16 cellular contexts compared by ENCODE assay signal in genomic region chr17:64245218-64246145, GRCh38. TPM values are rescaled to one million over a fixed set of nuclear protein-coding genes. Genes with fewer than 3 reads are reported as not detected.
A peak's percentile ranks its signal among the peaks of the same experiment; 100 is the strongest.
DNase-seq lines count a peak whose midpoint lies in the region; ATAC-seq, FAIRE-seq and TF ChIP-seq lines count a peak whose summit lies in the region.
"Had no signal": no experiment of that assay in that cellular context is flagged by ENCODE, and none has a peak within 500 bp of the region (broad histone marks: within the 10 kb centered on the region; RNA-seq: fewer than 3 reads in every experiment).

No MANE protein-coding gene starts in this region.

- TF ChIP-seq POLR2A in HepG2 (IDR thresholded peaks at IDR 0.05; ENCODE audit: insufficient read depth in 1 of 2, low read depth in 2 of 2, low read length in 2 of 2) (no peak), right lobe of liver (IDR thresholded peaks at IDR 0.05) (no peak)

- TF ChIP-seq CTCF in HepG2 (CRISPR knock-in tag; IDR thresholded peaks at IDR 0.05): no peak
- TF ChIP-seq CTCF in right lobe of liver (IDR thresholded peaks at IDR 0.05): no peak

- POLR2A ChIA-PET in HepG2 (lab: Yijun Ruan, JAX): no interaction called here

- no peaks in the 10 kb centered on the region; a peak in 1 of 5 replicates for H3K36me3 ChIP-seq in HepG2 (replicated peaks in 1 of 2; ENCODE audit: control insufficient read depth in 1 of 2, insufficient read depth in 2 of 2, low read length in 2 of 2)
- no peaks in the 10 kb centered on the region for H3K36me3 ChIP-seq in right lobe of liver
- H3K36me3 ChIP-seq: SJSA1, transverse colon had no signal

- no peak overlapping the region for H2AFZ ChIP-seq in HepG2 (ENCODE audit: low read length)

- no peaks in the 10 kb centered on the region for H3K9me3 ChIP-seq in HepG2 (ENCODE audit: low read length)
- H3K9me3 ChIP-seq in right lobe of liver: no peaks in the 10 kb centered on the region
- H3K9me3 ChIP-seq: SJSA1, transverse colon had no signal

- WGBS in HepG2 (ENCODE audit: low lambda C conversion rate): 95% methylated on average over 11 of the region's 11 CpGs
- 91% methylated on average over 11 of the region's 11 CpGs for WGBS in right lobe of liver (ENCODE audit: insufficient coverage, low coverage, low lambda C conversion rate, missing lambda C conversion rate)

- H3K4me3 ChIP-seq in HepG2 (replicated peaks in 1 of 3; ENCODE audit: insufficient read depth in 1 of 3, low read depth in 2 of 3, low read length in 3 of 3): no peak overlapping the region
- H3K4me3 ChIP-seq in right lobe of liver: no peak overlapping the region
- H3K4me3 ChIP-seq: SJSA1, transverse colon had no signal

- BruUV-seq in HepG2 (replicated peaks; lab: Mats Ljungman, UMichigan): no TSS peak

- intact Hi-C loops in HepG2 (cut with micrococcal nuclease; ENCODE audit: unreplicated experiment): no loop called here
- intact Hi-C loops in right lobe of liver (cut with DNase I): no loop called here

- H3K27me3 ChIP-seq in HepG2 (ENCODE audit: control insufficient read depth in 1 of 2, insufficient read depth in 2 of 2, low read length in 2 of 2): no peaks in the 10 kb centered on the region
- no peaks in the 10 kb centered on the region for H3K27me3 ChIP-seq in right lobe of liver
- H3K27me3 ChIP-seq: SJSA1, transverse colon had no signal

- no peak for TF ChIP-seq RAD21 in HepG2 (CRISPR knock-in tag; IDR thresholded peaks at IDR 0.05)

- no peak overlapping the region for H3K9ac ChIP-seq in HepG2 (ENCODE audit: insufficient read depth, low read depth, low read length)

- DNase-seq in HepG2 (ENCODE audit: low spot score): no peak
- DNase-seq in right lobe of liver: no peak
- DNase-seq in iris pigment epithelial cell (ENCODE audit: low read depth): peak; percentile 33
- DNase-seq in NK-92 (lab: John Stamatoyannopoulos, UW; ENCODE audit: unreplicated experiment): no peak
- no peak for DNase-seq in SKM-1 (lab: John Stamatoyannopoulos, UW; ENCODE audit: unreplicated experiment)
- DNase-seq in RPMI8226: no peak
- DNase-seq in MV-4-11 (lab: John Stamatoyannopoulos, UW): no peak
- DNase-seq: activated CD4-positive, alpha-beta T cell treated with anti-CD3 and anti-CD28 coated beads, Interleukin-2, amount 10 ng/mL, durations not matched to agents 7 days and 5 days; NCI-H187 treated with DMSO at 0.1 percent for 48 hours; occipital lobe; T-helper 2 cell; transverse colon had no signal

- no peak for ATAC-seq in HepG2
- no peak for ATAC-seq in right lobe of liver
- ATAC-seq in SK-N-SH treated with all-trans-retinoic acid at 6 μM for 48 hours: peak; percentile 31

- H4K20me1 ChIP-seq in HepG2 (ENCODE audit: insufficient read depth, low read length): no peaks in the 10 kb centered on the region

- TF ChIP-seq EP300 in HepG2 (IDR thresholded peaks at IDR 0.05; ENCODE audit: low read depth in 2 of 2, low read length in 2 of 2): no peak
- no peak for TF ChIP-seq EP300 in HepG2 (CRISPR knock-in tag; IDR thresholded peaks at IDR 0.05; ENCODE audit: borderline replicate concordance)

- CTCF ChIA-PET in HepG2 (lab: Yijun Ruan, JAX; ENCODE audit: low intra/inter-chr PET ratio, low total read pairs): no interaction called here

- FAIRE-seq in HepG2 (lab: Jason Lieb, UNC): no peak
- FAIRE-seq: A204.1 had no signal

- in situ Hi-C loops in HepG2 (cut with HindIII; ENCODE audit: extremely low pct_ligation_motif_present, low pct_unique_long_range_greater_than_20kb): no loop called here

- H3K27ac ChIP-seq in HepG2 (ENCODE audit: extremely low read length, insufficient read depth, low read length): no peak overlapping the region
- H3K27ac ChIP-seq in right lobe of liver: no peak overlapping the region
- H3K27ac ChIP-seq: SJSA1, transverse colon, VCaP had no signal

- peaks cover 79% of the 10 kb centered on the region for H3K79me2 ChIP-seq in HepG2 (ENCODE audit: insufficient read depth, low read length)

- no peak overlapping the region for H3K4me2 ChIP-seq in HepG2 (ENCODE audit: low read depth, low read length)

- peaks cover 20% of the 10 kb centered on the region for H3K4me1 ChIP-seq in HepG2 (ENCODE audit: insufficient read depth, low read length)
- H3K4me1 ChIP-seq in right lobe of liver: peaks cover 0 to 11% (median 0%) of the 10 kb centered on the region in 4 donors

TF ChIP-seq in HepG2, 621 proteins besides CTCF, POLR2A, EP300 and RAD21:
- TF ChIP-seq NFE2 (CRISPR knock-in tag; IDR thresholded peaks at IDR 0.05): no peak
- peak; percentile 45; the same call in 1 of the 2 replicates for TF ChIP-seq MAFF (IDR thresholded peaks at IDR 0.05; ENCODE audit: low read depth, low read length)
- TF ChIP-seq MAFK (conservative IDR thresholded peaks at IDR 0.05 in 1 of 2, IDR thresholded peaks at IDR 0.05 in 1 of 2; ENCODE audit: low read length in 2 of 2): peak; percentile 16 to 54; a peak in 2 of 4 replicates
- no peak for TF ChIP-seq TFAP4 (IDR thresholded peaks at IDR 0.05; ENCODE audit: borderline replicate concordance, low read depth)

TF ChIP-seq in SK-N-SH treated with all-trans-retinoic acid at 6 μM for 48 hours, 23 proteins besides CTCF, POLR2A, EP300 and RAD21:
- TF ChIP-seq ZNF565 (CRISPR knock-in tag; conservative IDR thresholded peaks at IDR 0.05; ENCODE audit: low read depth): no peak
- peak; percentile 84 for TF ChIP-seq ISL1 (CRISPR knock-in tag; IDR thresholded peaks at IDR 0.05)

RNA-seq across cellular contexts. Expression of gene TEX2, which starts 17.6 kb away (rescaled TPM):
- total RNA-seq in HepG2 (2016; rRNA removed; fragmentation: Illumina TruSeq; extraction: Trizol): 33.6 and 37.7 TPM in 2 replicates
- 39.3 and 46.4 TPM in 2 replicates for total RNA-seq in HepG2 (2016; cell fraction: cytosol; rRNA removed; fragmentation: Illumina TruSeq; extraction: Trizol; ENCODE audit: low read depth)
- total RNA-seq in HepG2 (2016; cell fraction: insoluble cytoplasmic fraction; rRNA removed; fragmentation: Illumina TruSeq; extraction: Trizol): 34.0 and 36.8 TPM in 2 replicates
- total RNA-seq in HepG2 (2016; cell fraction: membrane; rRNA removed; fragmentation: Illumina TruSeq; extraction: Trizol): 31.0 and 33.3 TPM in 2 replicates
- total RNA-seq in HepG2 (2016; cell fraction: nucleus; rRNA removed; fragmentation: Illumina TruSeq; extraction: Trizol): 34.2 and 45.0 TPM in 2 replicates
- polyA plus RNA-seq in HepG2 (2011; rRNA removed): 20.5 and 21.4 TPM in 2 replicates
- 16.3 and 20.0 TPM in 2 replicates for polyA plus RNA-seq in HepG2 (2011; cell fraction: cytosol; rRNA removed)
- polyA plus RNA-seq in HepG2 (2011; cell fraction: nucleus; rRNA removed): 17.9 and 18.8 TPM in 2 replicates
- 19.2 and 20.2 TPM in 2 replicates for polyA plus RNA-seq in HepG2 (2012)
- 3.9 and 4.4 TPM in 2 replicates for polyA plus RNA-seq in HepG2 (2016; cell fraction: cytosol; fragmentation: Illumina TruSeq; extraction: Trizol; ENCODE audit: low read depth)
- polyA plus RNA-seq in HepG2 (2016; cell fraction: insoluble cytoplasmic fraction; fragmentation: Illumina TruSeq; extraction: Trizol; ENCODE audit: low read depth): 23.0 and 24.7 TPM in 2 replicates
- polyA plus RNA-seq in HepG2 (2016; cell fraction: membrane; fragmentation: Illumina TruSeq; extraction: Trizol; ENCODE audit: low read depth): 10.7 and 11.7 TPM in 2 replicates
- polyA plus RNA-seq in HepG2 (2016; cell fraction: nucleus; fragmentation: Illumina TruSeq; extraction: Trizol; ENCODE audit: insufficient read depth, low read depth): 36.0 and 41.1 TPM in 2 replicates
- polyA minus RNA-seq in HepG2 (2011; rRNA and poly(A)+ RNA removed; ENCODE audit: low replicate concordance): 27.3 and 38.7 TPM in 2 replicates
- polyA minus RNA-seq in HepG2 (2011; cell fraction: cytosol; rRNA and poly(A)+ RNA removed): 16.9 and 17.5 TPM in 2 replicates
- polyA minus RNA-seq in HepG2 (2011; cell fraction: nucleus; rRNA and poly(A)+ RNA removed): 29.2 and 37.3 TPM in 2 replicates
- total RNA-seq in right lobe of liver: 10 to 100 TPM; 29.1 to 46.6 (median 33.7) TPM
